In genomic region chr6:56850618-56851017, GRCh38 we compare ENCODE assay signal across 2 cellular contexts.
TF ChIP-seq lines count a peak whose summit lies in the region.

No MANE protein-coding gene starts in this region.

TF ChIP-seq in A549, 52 proteins besides CTCF, POLR2A, EP300 and RAD21:
- TF ChIP-seq HMGXB4 (CRISPR knock-in tag; IDR thresholded peaks at IDR 0.05; ENCODE audit: borderline replicate concordance) (no peak), RCOR1 (IDR thresholded peaks at IDR 0.05; ENCODE audit: low read depth, low read length) (no peak), MYC (IDR thresholded peaks at IDR 0.05; ENCODE audit: borderline replicate concordance, low read length) (no peak), POLR2AphosphoS2 (conservative IDR thresholded peaks at IDR 0.05; ENCODE audit: low read length) (no peak), NR3C1 (IDR thresholded peaks at IDR 0.05) (no peak), ATOH8 (CRISPR knock-in tag; IDR thresholded peaks at IDR 0.05; ENCODE audit: low read depth) (no peak), CEBPB (IDR thresholded peaks at IDR 0.05) (no peak), CHD4 (IDR thresholded peaks at IDR 0.05; ENCODE audit: borderline replicate concordance) (no peak), FOSB (CRISPR knock-in tag; IDR thresholded peaks at IDR 0.05) (no peak), HDAC2 (IDR thresholded peaks at IDR 0.05) (no peak), JUN (IDR thresholded peaks at IDR 0.05) (no peak), ZSCAN20 (CRISPR knock-in tag; IDR thresholded peaks at IDR 0.05) (no peak), TFCP2L1 (CRISPR knock-in tag; IDR thresholded peaks at IDR 0.05) (no peak), ESRRA (IDR thresholded peaks at IDR 0.05; ENCODE audit: borderline replicate concordance, low read length) (no peak), E2F6 (IDR thresholded peaks at IDR 0.05; ENCODE audit: borderline replicate concordance, low read depth) (no peak), ELK1 (IDR thresholded peaks at IDR 0.05; ENCODE audit: low read depth, low read length) (no peak), SMC3 (IDR thresholded peaks at IDR 0.05) (no peak)

TF ChIP-seq in IMR-90, 13 proteins besides CTCF, POLR2A, EP300 and RAD21 (continued from another document):
- TF ChIP-seq ELK1 (IDR thresholded peaks at IDR 0.05; ENCODE audit: borderline replicate concordance, low read depth, low read length) (no peak), MAFK (IDR thresholded peaks at IDR 0.05; ENCODE audit: low read depth, low read length) (no peak), RCOR1 (IDR thresholded peaks at IDR 0.05; ENCODE audit: insufficient replicate concordance, low read length) (no peak), MAZ (IDR thresholded peaks at IDR 0.05; ENCODE audit: borderline replicate concordance, low read depth, low read length) (no peak)
